12 cellular contexts compared by ENCODE assay signal in genomic region chr2:23574919-23575654, GRCh38.
"Had no signal": no experiment of that assay in that cellular context is flagged by ENCODE, and none has a peak within 500 bp of the region (broad histone marks: within the 10 kb centered on the region; RNA-seq: fewer than 3 reads in every experiment).

No MANE protein-coding gene starts in this region.

- H3K9me3 ChIP-seq: body of pancreas, thyroid gland, uterus had no signal

- H3K4me3 ChIP-seq: body of pancreas, thyroid gland, uterus had no signal

- ATAC-seq: activated CD4-positive, CD25-positive, alpha-beta regulatory T cell treated with anti-CD3 and anti-CD28 coated beads, Interleukin-2, amount 50 U/mL, for 24 hours; body of pancreas; effector memory CD8-positive, alpha-beta T cell; stimulated activated effector memory CD8-positive, alpha-beta T cell treated with anti-CD3 and anti-CD28 coated beads, Interleukin-12 subunit alpha, Interleukin-12 subunit beta, amount 100 ng/mL, for 72 hours had no signal

- H3K36me3 ChIP-seq: thyroid gland, uterus had no signal

- DNase-seq: activated naive CD4-positive, alpha-beta T cell treated with anti-CD3 and anti-CD28 coated beads, Interleukin-2, amount 50 U/mL, for 16 hours; activated T-cell treated with anti-CD3 and anti-CD28 coated beads, Interleukin-2, amount 50 U/mL, for 1 hour; amniotic stem cell; body of pancreas; central memory CD4-positive, alpha-beta T cell; cortex of kidney; effector memory CD8-positive, alpha-beta T cell; erythroblast; thyroid gland; uterus had no signal

- H3K27me3 ChIP-seq: body of pancreas, thyroid gland, uterus had no signal

- H3K4me1 ChIP-seq: body of pancreas, thyroid gland, uterus had no signal

- H3K27ac ChIP-seq: body of pancreas, thyroid gland, uterus had no signal
